ENCODE assay signal across 18 cellular contexts in the genomic region with DNA sequence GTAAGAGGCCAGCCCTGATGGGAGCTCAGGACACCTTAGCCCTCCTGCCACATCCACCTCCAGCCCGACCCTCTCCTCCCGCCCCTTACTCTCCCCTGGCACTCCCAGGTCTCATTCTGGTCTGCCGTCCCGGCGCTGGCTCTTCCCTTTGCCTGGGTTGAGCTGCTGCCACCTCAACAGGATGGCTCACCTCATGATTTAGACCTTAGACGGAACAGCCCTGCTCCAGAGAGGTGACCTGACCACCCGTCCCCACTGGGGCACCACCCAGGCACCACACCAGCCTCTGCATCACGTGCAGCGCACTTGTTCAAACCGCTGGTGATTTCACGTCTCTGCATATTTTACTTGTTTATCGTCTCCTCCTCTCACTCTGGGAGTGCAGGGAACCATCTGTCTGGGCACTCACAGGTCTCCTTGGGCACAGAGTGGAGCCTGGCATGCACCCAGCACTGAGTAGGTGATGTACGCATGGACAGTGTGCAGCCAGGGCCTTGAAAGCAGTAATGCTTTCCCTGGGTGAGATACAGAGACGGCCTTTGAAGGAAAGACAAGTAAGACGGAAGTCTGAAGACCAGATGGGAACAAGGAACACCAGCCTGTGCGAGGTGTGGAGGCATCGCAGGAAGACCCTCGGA.
A peak's percentile ranks its signal among the peaks of the same experiment; 100 is the strongest.
DNase-seq lines count a peak whose midpoint lies in the region; TF ChIP-seq lines count a peak whose summit lies in the region.
"Had no signal": no experiment of that assay in that cellular context is flagged by ENCODE, and none has a peak within 500 bp of the region (broad histone marks: within the 10 kb centered on the region; RNA-seq: fewer than 3 reads in every experiment).

No MANE protein-coding gene starts in this region.

- peak overlapping the region; percentile 69 to 72 for H3K27ac ChIP-seq in breast epithelium
- peak overlapping the region; percentile 41 for H3K27ac ChIP-seq in vagina
- H3K27ac ChIP-seq: BLaER1 treated with 17β-estradiol and CSF1 and Interleukin-3, amounts not matched to agents 10 nM and 100 nM; HL-60 had no signal

- no peak overlapping the region for H3K4me3 ChIP-seq in breast epithelium
- H3K4me3 ChIP-seq in vagina = no peak overlapping the region
- H3K4me3 ChIP-seq: BLaER1 treated with 17β-estradiol and CSF1 and Interleukin-3, amounts not matched to agents 10 nM and 100 nM had no signal

- H3K4me1 Mint-ChIP-seq in MCF 10A (ENCODE audit: insufficient read depth, unreplicated experiment) = peaks cover 59% of the 10 kb centered on the region
- peaks cover 7% of the 10 kb centered on the region for H3K4me1 Mint-ChIP-seq in neural crest cell

- H3K4me1 ChIP-seq in breast epithelium (peaks cover 5 to 15% of the 10 kb centered on the region in 2 donors), vagina (peaks cover 51% of the 10 kb centered on the region)

- H3K36me3 Mint-ChIP-seq in MCF 10A (ENCODE audit: insufficient read depth, unreplicated experiment) = no peaks in the 10 kb centered on the region
- H3K36me3 Mint-ChIP-seq in neural crest cell (ENCODE audit: low read depth) = no peaks in the 10 kb centered on the region
- H3K36me3 Mint-ChIP-seq: CD8-positive, alpha-beta T cell had no signal

- H3K27ac Mint-ChIP-seq in MCF 10A (ENCODE audit: low read depth, unreplicated experiment) (no peak overlapping the region), neural crest cell (ENCODE audit: unreplicated experiment) (peak overlapping the region; percentile 22)
- H3K27ac Mint-ChIP-seq: CD8-positive, alpha-beta T cell had no signal

- intact Hi-C loops in breast epithelium (cut with DNase I; ENCODE audit: low total_unique reads) (no loop called here), MCF 10A (cut with micrococcal nuclease) (no loop called here), vagina (cut with DNase I) (no loop called here)

- POLR2A ChIA-PET in MCF 10A (lab: Yijun Ruan, JAX) = interaction anchor here (0.6 kb wide), 1 partner anchor 366 kb away, joined by 3 read pairs; no protein-coding TSS in a partner anchor

- CTCF ChIA-PET in MCF 10A (lab: Yijun Ruan, JAX) = interaction anchor here (0.6 to 4.2 kb wide), 5 partner anchors 8 to 353 kb away, joined by 3 to 27 read pairs (median 6); no protein-coding TSS in a partner anchor

- H3K27me3 Mint-ChIP-seq in MCF 10A (ENCODE audit: insufficient read depth, unreplicated experiment) = no peaks in the 10 kb centered on the region
- no peaks in the 10 kb centered on the region for H3K27me3 Mint-ChIP-seq in neural crest cell (ENCODE audit: low read depth)

- H3K4me3 Mint-ChIP-seq in MCF 10A (ENCODE audit: unreplicated experiment) = no peak overlapping the region
- no peak overlapping the region for H3K4me3 Mint-ChIP-seq in neural crest cell
- H3K4me3 Mint-ChIP-seq: CD8-positive, alpha-beta T cell had no signal

- no peak for TF ChIP-seq POLR2A in breast epithelium (IDR thresholded peaks at IDR 0.05)
- TF ChIP-seq POLR2A in vagina (IDR thresholded peaks at IDR 0.05) = no peak

- H3K9me3 Mint-ChIP-seq in MCF 10A (ENCODE audit: unreplicated experiment) (peaks cover 15% of the 10 kb centered on the region), neural crest cell (peaks cover 4% of the 10 kb centered on the region)
- H3K9me3 Mint-ChIP-seq: CD8-positive, alpha-beta T cell had no signal

- no peaks in the 10 kb centered on the region for H3K36me3 ChIP-seq in breast epithelium
- no peaks in the 10 kb centered on the region for H3K36me3 ChIP-seq in vagina
- H3K36me3 ChIP-seq: BLaER1 treated with 17β-estradiol and CSF1 and Interleukin-3, amounts not matched to agents 10 nM and 100 nM had no signal

- DNase-seq in breast epithelium (ENCODE audit: low spot score in 2 of 2) (no peak), MCF 10A (ENCODE audit: unreplicated experiment) (no peak), cerebellar cortex (ENCODE audit: low spot score) (peak; percentile 79), neural crest cell (ENCODE audit: low read depth, low spot score) (no peak), vagina (ENCODE audit: extremely low spot score in 2 of 2) (no peak), iPS-NIHi7 (ENCODE audit: extremely low spot score) (no peak), 8988T (no peak)
- no peak for DNase-seq in stimulated activated CD4-positive, alpha-beta T cell treated with anti-CD3 and anti-CD28 coated beads, Interleukin-12 subunit alpha, Interleukin-12 subunit beta, amount 100 ng/mL, for 4 hours
- DNase-seq: Calu3; CD8-positive, alpha-beta T cell; DND-41; H7; IMR-90; NCI-H146; NCI-H2081; NCI-H82 had no signal

- no peaks in the 10 kb centered on the region for H3K9me3 ChIP-seq in breast epithelium
- no peaks in the 10 kb centered on the region for H3K9me3 ChIP-seq in vagina
- H3K9me3 ChIP-seq: BLaER1 treated with 17β-estradiol and CSF1 and Interleukin-3, amounts not matched to agents 10 nM and 100 nM had no signal

- H3K27me3 ChIP-seq in breast epithelium (no peaks in the 10 kb centered on the region), vagina (peaks cover 3% of the 10 kb centered on the region)
- H3K27me3 ChIP-seq: BLaER1 treated with 17β-estradiol and CSF1 and Interleukin-3, amounts not matched to agents 10 nM and 100 nM had no signal

- TF ChIP-seq CTCF in breast epithelium (IDR thresholded peaks at IDR 0.05) (no peak), MCF 10A (IDR thresholded peaks at IDR 0.05; ENCODE audit: unreplicated experiment) (no peak), neural crest cell (conservative IDR thresholded peaks at IDR 0.05) (no peak), vagina (IDR thresholded peaks at IDR 0.05) (no peak)

- no TSS peak for BruUV-seq in MCF 10A (replicated peaks; lab: Mats Ljungman, UMichigan)
